In the genomic region with DNA sequence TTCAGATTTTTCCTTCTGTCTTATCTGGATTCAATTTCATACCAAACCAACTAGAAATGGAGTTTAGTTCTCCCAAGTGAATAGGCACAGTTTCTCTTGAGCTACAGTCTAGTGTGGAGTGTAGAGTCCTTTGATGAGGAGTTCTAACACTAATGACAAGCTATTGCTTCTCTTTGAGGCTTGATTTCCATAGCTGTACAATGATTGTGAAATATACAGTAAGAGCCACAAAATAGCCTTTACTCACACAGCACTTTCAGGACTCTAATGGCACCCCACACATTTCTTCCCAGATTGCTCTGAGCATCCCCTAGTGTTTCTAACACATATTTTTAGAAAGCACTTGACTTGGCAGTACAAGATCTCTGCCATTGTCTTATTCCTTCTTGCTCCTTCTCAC, we compare ENCODE assay signal across 24 cellular contexts.
"Had no signal": no experiment of that assay in that cellular context is flagged by ENCODE, and none has a peak within 500 bp of the region (broad histone marks: within the 10 kb centered on the region; RNA-seq: fewer than 3 reads in every experiment).

No MANE protein-coding gene starts in this region.

- FAIRE-seq: RCC 7860 had no signal

- H3K27me3 Mint-ChIP-seq: IgD-negative memory B cell had no signal

- H3K27me3 ChIP-seq: MG63, SJSA1 had no signal

- DNase-seq: Karpas-422, KG1, MG63, NCI-H1092, NCI-H1105 treated with DMSO at 0.1 percent for 48 hours, NCI-H1417 treated with DMSO at 0.1 percent for 48 hours, NCI-H146, NCI-H1694 treated with DMSO at 0.1 percent for 48 hours, NCI-H1930, NCI-H2081 treated with DMSO at 0.1 percent for 48 hours, NCI-H2171, NCI-H226, NCI-H510A, NCI-H524 treated with DMSO at 0.1 percent for 48 hours, NCI-H69, NCI-H774, Right ventricle myocardium superior, RPMI8226, SIG-M5 had no signal

- H3K4me3 Mint-ChIP-seq: IgD-negative memory B cell had no signal

- H3K9me3 ChIP-seq: MG63, SJSA1 had no signal

- H3K4me1 Mint-ChIP-seq: IgD-negative memory B cell had no signal

- H3K36me3 ChIP-seq: MG63, SJSA1 had no signal

- H3K27ac ChIP-seq: HL-60, SJSA1, SK-N-MC had no signal

- H3K36me3 Mint-ChIP-seq: IgD-negative memory B cell had no signal

- H3K4me3 ChIP-seq: MG63, SJSA1, SK-N-MC had no signal

- H3K4me1 ChIP-seq: SJSA1 had no signal
